In genomic region chr10:62166331-62167154, GRCh38 we compare ENCODE assay signal across 8 cellular contexts.
DNase-seq lines count a peak whose midpoint lies in the region; ATAC-seq, FAIRE-seq and TF ChIP-seq lines count a peak whose summit lies in the region.

No MANE protein-coding gene starts in this region.

- peak overlapping the region; percentile 84 for H3K27ac ChIP-seq in OCI-LY3 (ENCODE audit: low read length)

- H3K4me2 ChIP-seq in OCI-LY3 (ENCODE audit: low read length) = peak overlapping the region; percentile 82

- ATAC-seq in GM18867 (IDR thresholded peaks at IDR 0.05; ENCODE audit: unreplicated experiment) = peak; percentile 100
- peak; percentile 99 for ATAC-seq in HG02840 (IDR thresholded peaks at IDR 0.05; ENCODE audit: low FRiP score, unreplicated experiment)
- ATAC-seq in stimulated activated naive CD8-positive, alpha-beta T cell treated with anti-CD3 and anti-CD28 coated beads, Interleukin-15, amount 100 ng/mL, for 72 hours = no peak
- no peak for ATAC-seq in activated T-cell treated with anti-CD3 and anti-CD28 coated beads, Interleukin-2, amount 50 U/mL, for 4 hours

- no peaks in the 10 kb centered on the region for H3K36me3 Mint-ChIP-seq in nephron (ENCODE audit: low read depth)
- no peaks in the 10 kb centered on the region for H3K36me3 Mint-ChIP-seq in activated T-cell treated with anti-CD3 and anti-CD28 coated beads, Interleukin-2, amount 50 U/mL, for 4 hours (ENCODE audit: insufficient read depth)

- H3K9me3 ChIP-seq in OCI-LY3 (ENCODE audit: insufficient read depth, low read length) = no peaks in the 10 kb centered on the region

- TF ChIP-seq CTCF in OCI-LY3 (IDR thresholded peaks at IDR 0.05; ENCODE audit: low read depth, low read length) (no peak), nephron (IDR thresholded peaks at IDR 0.05; ENCODE audit: unreplicated experiment in 3 of 3) (no peak), D721Med (IDR thresholded peaks at IDR 0.05; ENCODE audit: insufficient read depth, missing control alignments) (no peak)

- FAIRE-seq in D721Med (lab: Jason Lieb, UNC) = no peak

- H3K9me3 Mint-ChIP-seq in nephron = peaks cover 2% of the 10 kb centered on the region
- peaks cover 4 to 5% of the 10 kb centered on the region in 2 donors for H3K9me3 Mint-ChIP-seq in stimulated activated naive CD8-positive, alpha-beta T cell treated with anti-CD3 and anti-CD28 coated beads, Interleukin-15, amount 100 ng/mL, for 72 hours
- H3K9me3 Mint-ChIP-seq in activated T-cell treated with anti-CD3 and anti-CD28 coated beads, Interleukin-2, amount 50 U/mL, for 4 hours = no peaks in the 10 kb centered on the region

- H3K4me1 ChIP-seq in OCI-LY3 (ENCODE audit: low read length) = peaks cover 27% of the 10 kb centered on the region

- H3K27me3 Mint-ChIP-seq in nephron (ENCODE audit: low read depth) = no peaks in the 10 kb centered on the region
- H3K27me3 Mint-ChIP-seq in stimulated activated naive CD8-positive, alpha-beta T cell treated with anti-CD3 and anti-CD28 coated beads, Interleukin-15, amount 100 ng/mL, for 72 hours = no peaks in the 10 kb centered on the region
- no peaks in the 10 kb centered on the region for H3K27me3 Mint-ChIP-seq in activated T-cell treated with anti-CD3 and anti-CD28 coated beads, Interleukin-2, amount 50 U/mL, for 4 hours (ENCODE audit: low read depth)

- H3K4me3 Mint-ChIP-seq in nephron = peak overlapping the region in 1 of 3 experiments; percentile 31
- H3K4me3 Mint-ChIP-seq in stimulated activated naive CD8-positive, alpha-beta T cell treated with anti-CD3 and anti-CD28 coated beads, Interleukin-15, amount 100 ng/mL, for 72 hours = no peak overlapping the region
- H3K4me3 Mint-ChIP-seq in activated T-cell treated with anti-CD3 and anti-CD28 coated beads, Interleukin-2, amount 50 U/mL, for 4 hours = no peak overlapping the region

- no peaks in the 10 kb centered on the region for H4K20me1 ChIP-seq in OCI-LY3 (ENCODE audit: insufficient read depth, low read length)

- peaks cover 15% of the 10 kb centered on the region for H3K4me1 Mint-ChIP-seq in nephron
- peaks cover 8% of the 10 kb centered on the region for H3K4me1 Mint-ChIP-seq in stimulated activated naive CD8-positive, alpha-beta T cell treated with anti-CD3 and anti-CD28 coated beads, Interleukin-15, amount 100 ng/mL, for 72 hours
- peaks cover 11% of the 10 kb centered on the region for H3K4me1 Mint-ChIP-seq in activated T-cell treated with anti-CD3 and anti-CD28 coated beads, Interleukin-2, amount 50 U/mL, for 4 hours (ENCODE audit: low read depth)

- peak overlapping the region; percentile 56 for H3K4me3 ChIP-seq in OCI-LY3 (ENCODE audit: low read length)

- H3K79me2 ChIP-seq in OCI-LY3 (ENCODE audit: low read length) = no peaks in the 10 kb centered on the region

- no peaks in the 10 kb centered on the region for H3K36me3 ChIP-seq in OCI-LY3 (replicated peaks; ENCODE audit: low read depth, low read length)

- H3K27ac Mint-ChIP-seq in nephron = peak overlapping the region; percentile 26 to 73 (median 69)
- H3K27ac Mint-ChIP-seq in stimulated activated naive CD8-positive, alpha-beta T cell treated with anti-CD3 and anti-CD28 coated beads, Interleukin-15, amount 100 ng/mL, for 72 hours = no peak overlapping the region

- H2AFZ ChIP-seq in OCI-LY3 (ENCODE audit: low read depth, low read length) = peak overlapping the region; percentile 60; the same call in 1 of the 2 replicates

- no peak for DNase-seq in D721Med (ENCODE audit: insufficient read length, low spot score)
- no peak for DNase-seq in NCI-H82 treated with DMSO at 0.1 percent for 48 hours (lab: John Stamatoyannopoulos, UW; ENCODE audit: unreplicated experiment)
- no peak for DNase-seq in stimulated activated naive CD8-positive, alpha-beta T cell treated with anti-CD3 and anti-CD28 coated beads, Interleukin-15, amount 100 ng/mL, for 72 hours
- no peak for DNase-seq in activated T-cell treated with anti-CD3 and anti-CD28 coated beads, Interleukin-2, amount 50 U/mL, for 4 hours

- no peaks in the 10 kb centered on the region for H3K27me3 ChIP-seq in OCI-LY3 (ENCODE audit: low read depth, low read length)

- H3K9ac ChIP-seq in OCI-LY3 (ENCODE audit: low read length) = peak overlapping the region; percentile 62

Comparison
In these comparisons a context has a peak if more than half of its experiments do, and no peak if none do; other contexts are left out.
1. ATAC-seq: peak in GM18867 (single experiment) and HG02840 (single experiment); none in stimulated activated naive CD8-positive, alpha-beta T cell treated with anti-CD3 and anti-CD28 coated beads, Interleukin-15, amount 100 ng/mL, for 72 hours (single experiment) and activated T-cell treated with anti-CD3 and anti-CD28 coated beads, Interleukin-2, amount 50 U/mL, for 4 hours (0 of 2).
2. H3K27ac Mint-ChIP-seq: peak in nephron (3 of 3); none in stimulated activated naive CD8-positive, alpha-beta T cell treated with anti-CD3 and anti-CD28 coated beads, Interleukin-15, amount 100 ng/mL, for 72 hours (0 of 2).